Comparison of ENCODE assay signal across 20 cellular contexts in the genomic region with DNA sequence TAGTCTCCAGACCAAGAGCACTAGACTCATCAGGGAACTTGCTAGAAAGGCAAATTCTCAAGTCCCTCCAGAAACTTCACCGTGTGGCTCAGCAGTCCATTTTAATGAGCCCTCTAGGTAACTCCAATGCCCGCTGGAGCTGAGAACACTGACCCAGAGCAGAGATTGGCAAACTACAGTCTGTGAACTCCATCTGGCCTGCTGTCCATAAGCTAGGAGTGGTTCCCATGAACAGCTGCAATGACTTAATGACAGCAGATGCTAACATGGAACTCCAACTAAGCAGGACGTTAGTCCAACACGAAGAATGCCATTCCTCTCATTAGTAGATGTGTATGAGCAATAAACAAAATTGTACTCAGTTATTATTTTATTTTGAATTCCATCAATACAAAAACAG.
"Had no signal": no experiment of that assay in that cellular context is flagged by ENCODE, and none has a peak within 500 bp of the region (broad histone marks: within the 10 kb centered on the region; RNA-seq: fewer than 3 reads in every experiment).

No MANE protein-coding gene starts in this region.

- H3K27me3 ChIP-seq: esophagus muscularis mucosa, gastroesophageal sphincter, neutrophil, stomach, transverse colon had no signal

- H3K36me3 Mint-ChIP-seq: naive thymus-derived CD8-positive, alpha-beta T cell had no signal

- H3K9me3 ChIP-seq: esophagus muscularis mucosa, gastroesophageal sphincter, neutrophil, stomach, thoracic aorta, transverse colon had no signal

- H3K9me3 Mint-ChIP-seq: effector memory CD8-positive, alpha-beta T cell had no signal

- H3K27ac ChIP-seq: epithelial cell of prostate, esophagus muscularis mucosa, gastroesophageal sphincter, neutrophil, skin epidermis, stomach, thoracic aorta, transverse colon had no signal

- H3K4me3 ChIP-seq: esophagus muscularis mucosa, gastroesophageal sphincter, lung, skin epidermis, stomach, thoracic aorta, transverse colon had no signal

- H3K4me1 ChIP-seq: esophagus muscularis mucosa, gastroesophageal sphincter, stomach, transverse colon had no signal

- H3K36me3 ChIP-seq: esophagus muscularis mucosa, gastroesophageal sphincter, neutrophil, stomach, thoracic aorta, transverse colon had no signal

- ATAC-seq: effector memory CD8-positive, alpha-beta T cell; gastroesophageal sphincter; left colon; left ventricle myocardium superior; naive thymus-derived CD8-positive, alpha-beta T cell; sciatic nerve had no signal

- H3K4me1 Mint-ChIP-seq: immature natural killer cell; naive thymus-derived CD8-positive, alpha-beta T cell had no signal

- H3K27ac Mint-ChIP-seq: effector memory CD8-positive, alpha-beta T cell; immature natural killer cell; naive thymus-derived CD8-positive, alpha-beta T cell had no signal

- DNase-seq: effector memory CD8-positive, alpha-beta T cell; foreskin fibroblast; immature natural killer cell; kidney; left colon; left ventricle myocardium superior; mesendoderm; naive thymus-derived CD8-positive, alpha-beta T cell; stimulated activated naive CD4-positive, alpha-beta T cell; stomach; substantia nigra; transverse colon had no signal

- H3K4me3 Mint-ChIP-seq: effector memory CD8-positive, alpha-beta T cell; immature natural killer cell; naive thymus-derived CD8-positive, alpha-beta T cell had no signal
